ENCODE assay signal across 6 cellular contexts in genomic region chr14:51085007-51085406, GRCh38.
"Had no signal": no experiment of that assay in that cellular context is flagged by ENCODE, and none has a peak within 500 bp of the region (broad histone marks: within the 10 kb centered on the region; RNA-seq: fewer than 3 reads in every experiment).

No MANE protein-coding gene starts in this region.

- ATAC-seq: GM23338, HepG2 had no signal

- H3K4me3 ChIP-seq: GM23338 had no signal

- H3K27ac ChIP-seq: HL-60 had no signal

- DNase-seq: H9, HCEC 1CT, KBM-7 had no signal
